8 cellular contexts compared by ENCODE assay signal in the genomic region with DNA sequence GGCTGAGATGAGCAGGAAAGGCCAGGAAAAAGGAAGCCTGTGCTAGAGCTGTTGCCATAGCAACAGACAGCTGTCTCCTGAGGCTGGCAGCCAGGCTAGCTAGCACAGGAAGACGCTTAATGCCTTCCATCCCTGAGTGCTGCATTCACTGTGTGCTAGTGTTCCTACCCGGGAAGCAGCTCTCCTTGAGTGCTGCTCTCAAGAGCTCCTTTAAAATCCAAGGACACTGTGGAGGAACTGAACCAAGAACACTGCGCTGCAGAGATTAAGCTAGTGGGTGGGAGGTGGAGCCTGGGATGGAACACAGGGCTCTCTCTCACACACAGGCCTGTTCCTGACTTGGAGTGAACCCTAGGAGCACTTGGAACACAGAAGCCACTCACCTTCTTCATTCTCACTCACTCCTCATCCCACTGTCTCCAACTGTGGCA. TPM values are rescaled to one million over a fixed set of nuclear protein-coding genes. Genes with fewer than 3 reads are reported as not detected.
DNase-seq lines count a peak whose midpoint lies in the region; ATAC-seq, FAIRE-seq and TF ChIP-seq lines count a peak whose summit lies in the region.

No MANE protein-coding gene starts in this region.

- no peaks in the 10 kb centered on the region for H3K27me3 ChIP-seq in BE2C

- DNase-seq in BE2C (peak; percentile 53), glomerular visceral epithelial cell (ENCODE audit: extremely low spot score) (peak; percentile 17), sciatic nerve (ENCODE audit: low spot score) (no peak), GOT3 (lab: John Stamatoyannopoulos, UW) (no peak), D721Med (ENCODE audit: insufficient read length, low spot score) (no peak)
- DNase-seq in Jurkat, Clone E6-1 (ENCODE audit: low read depth, low spot score): peak; percentile 58

- no peak overlapping the region for H3K4me3 ChIP-seq in BE2C (ENCODE audit: low read depth, low read length)
- H3K4me3 ChIP-seq in Jurkat, Clone E6-1 (ENCODE audit: low read length): no peak overlapping the region

- peak overlapping the region; percentile 52; the same call in 1 of the 2 replicates for H3K27ac ChIP-seq in VCaP

- H3K36me3 ChIP-seq in BE2C: no peaks in the 10 kb centered on the region

- no peaks in the 10 kb centered on the region for H3K4me1 ChIP-seq in BE2C

- ATAC-seq in sciatic nerve (peak; percentile 74), GM18870 (IDR thresholded peaks at IDR 0.05; ENCODE audit: unreplicated experiment) (no peak)

- FAIRE-seq in D721Med (lab: Jason Lieb, UNC): no peak

- intact Hi-C loops in sciatic nerve (cut with DNase I): no loop called here

- no peaks in the 10 kb centered on the region for H3K9me3 ChIP-seq in BE2C

- TF ChIP-seq CTCF in BE2C (IDR thresholded peaks at IDR 0.05; ENCODE audit: low read depth, low read length): no peak
- TF ChIP-seq CTCF in VCaP (conservative IDR thresholded peaks at IDR 0.05): no peak
- TF ChIP-seq CTCF in D721Med (IDR thresholded peaks at IDR 0.05; ENCODE audit: insufficient read depth, missing control alignments): no peak

RNA-seq across cellular contexts. Expression of gene IL7R, which starts 53.5 kb away (rescaled TPM):
- not detected for polyA plus RNA-seq in BE2C (2012; ENCODE audit: insufficient read depth, insufficient read length, low read depth)
- 0.65 TPM for polyA plus RNA-seq in Jurkat, Clone E6-1 (2012; ENCODE audit: insufficient read depth, insufficient read length)
- total RNA-seq in sciatic nerve: 7.8 TPM

Comparison
In these comparisons a context has a peak if more than half of its experiments do, and no peak if none do; other contexts are left out.
1. DNase-seq: peak in BE2C (single experiment), Jurkat, Clone E6-1 (single experiment) and glomerular visceral epithelial cell (single experiment); none in sciatic nerve (single experiment), GOT3 (single experiment) and D721Med (single experiment).